ENCODE assay signal across 1 cellular context in the genomic region with DNA sequence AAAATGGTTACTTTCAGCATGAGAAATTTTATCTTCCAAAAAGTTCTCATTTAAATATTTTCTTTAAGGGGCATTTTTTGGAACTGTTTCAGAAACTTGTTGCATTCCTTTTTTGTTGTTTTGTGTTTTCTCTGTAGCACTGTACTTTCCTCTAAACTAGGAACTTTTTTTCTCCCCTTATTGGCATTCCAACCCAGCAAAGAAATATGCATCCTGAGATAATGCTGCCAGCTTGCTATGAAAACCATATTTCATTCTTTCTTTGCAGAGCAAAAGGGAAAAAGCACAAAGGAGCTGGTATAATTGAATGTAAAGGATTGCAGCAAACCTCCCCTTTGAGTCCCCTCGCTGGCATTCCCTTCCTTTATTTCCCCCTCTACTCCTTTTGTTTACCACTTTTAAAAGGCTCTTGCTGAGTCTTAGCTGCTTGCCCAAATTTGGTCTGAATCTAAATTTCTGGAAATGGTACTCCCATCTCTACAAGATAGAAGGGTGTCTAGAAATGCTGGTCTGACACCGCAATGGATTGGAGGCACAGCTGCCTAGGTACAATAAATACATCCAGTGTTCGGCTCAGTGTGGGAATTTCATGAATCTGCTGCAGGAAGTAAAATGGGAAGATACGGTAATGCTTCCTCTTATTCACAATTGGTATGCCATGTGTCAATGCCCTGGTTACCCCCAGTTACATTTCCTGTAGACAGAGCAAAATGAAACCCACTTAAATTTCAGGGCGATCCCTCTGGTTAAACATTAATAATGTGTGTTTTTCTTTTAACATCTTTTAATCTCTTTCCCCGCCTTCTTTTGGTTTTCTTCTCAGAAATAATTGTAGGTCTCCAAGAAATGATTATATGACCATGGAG.
TF ChIP-seq lines count a peak whose summit lies in the region.

No MANE protein-coding gene starts in this region.

TF ChIP-seq in GM23338, 12 proteins besides CTCF, POLR2A, EP300 and RAD21 (continued from another document):
- TF ChIP-seq REST (IDR thresholded peaks at IDR 0.05; ENCODE audit: unreplicated experiment): no peak
